Comparison of ENCODE assay signal across 30 cellular contexts in the genomic region with DNA sequence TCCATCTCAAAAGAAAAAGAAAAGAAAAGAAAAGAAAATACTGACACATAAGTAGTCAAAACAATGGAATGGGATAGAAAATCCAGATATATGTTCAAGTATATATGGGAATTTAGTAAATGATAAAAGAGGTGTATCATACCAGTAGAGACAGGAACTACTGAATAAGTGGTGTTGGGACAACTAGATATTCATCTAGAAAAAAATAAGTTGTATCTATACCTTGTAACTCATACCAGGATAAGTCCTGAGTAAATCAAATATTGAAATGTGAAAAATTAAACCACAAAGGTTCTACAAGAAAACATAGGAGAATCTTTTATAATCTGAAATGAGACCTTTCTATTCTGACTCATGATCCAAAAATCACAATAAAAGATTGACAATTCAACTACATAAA.
"Had no signal": no experiment of that assay in that cellular context is flagged by ENCODE, and none has a peak within 500 bp of the region (broad histone marks: within the 10 kb centered on the region; RNA-seq: fewer than 3 reads in every experiment).

No MANE protein-coding gene starts in this region.

- H3K4me1 ChIP-seq: neural progenitor cell, prostate gland, right atrium auricular region, uterus had no signal

- H3K36me3 Mint-ChIP-seq: naive thymus-derived CD4-positive, alpha-beta T cell; neural progenitor cell had no signal

- H3K4me3 Mint-ChIP-seq: endodermal cell; naive thymus-derived CD4-positive, alpha-beta T cell; nephron; neural progenitor cell; stimulated activated naive B cell treated with anti-CD40 and anti-IgM and Interleukin-4, amounts not matched to agents 10 μg/mL and 1 μg/mL and 100 μg/mL, for 72 hours; stimulated activated naive CD8-positive, alpha-beta T cell treated with anti-CD3 and anti-CD28 coated beads, Interleukin-15, Interleukin-2, amounts not matched to agents 100 ng/mL and 50 ng/mL, for 24 hours had no signal

- DNase-seq: effector CD8-positive, alpha-beta T cell; endodermal cell; foreskin fibroblast; glutamatergic neuron; heart right ventricle; hippocampal formation; left cardiac atrium; left lung; mammary epithelial cell; mesendoderm; midbrain; naive thymus-derived CD4-positive, alpha-beta T cell; nucleus accumbens; stimulated activated CD4-positive, alpha-beta T cell treated with anti-CD3 and anti-CD28 coated beads, Interleukin-2, amount 100 ng/mL, for 24 hours; stimulated activated CD4-positive, alpha-beta T cell treated with anti-CD3 and anti-CD28 coated beads, Interleukin-4, amount 100 ng/mL, for 24 hours; stimulated activated naive B cell treated with anti-CD40 and anti-IgM and Interleukin-4, amounts not matched to agents 10 μg/mL and 1 μg/mL and 100 μg/mL, for 72 hours; transverse colon; upper lobe of right lung; uterus had no signal

- H3K9me3 ChIP-seq: gastroesophageal sphincter, heart right ventricle, left lung, prostate gland, right atrium auricular region, suprapubic skin, transverse colon, upper lobe of right lung, uterus had no signal

- H3K36me3 ChIP-seq: gastroesophageal sphincter, heart right ventricle, neural progenitor cell, prostate gland, right atrium auricular region, suprapubic skin, transverse colon, upper lobe of right lung, uterus had no signal

- H3K27me3 Mint-ChIP-seq: stimulated activated naive B cell treated with anti-CD40 and anti-IgM and Interleukin-4, amounts not matched to agents 10 μg/mL and 1 μg/mL and 100 μg/mL, for 72 hours; stimulated activated naive CD8-positive, alpha-beta T cell treated with anti-CD3 and anti-CD28 coated beads, Interleukin-15, Interleukin-2, amounts not matched to agents 100 ng/mL and 50 ng/mL, for 24 hours had no signal

- H3K4me2 ChIP-seq: neural progenitor cell, smooth muscle cell had no signal

- H3K27ac ChIP-seq: epithelial cell of prostate, gastroesophageal sphincter, heart right ventricle, neural progenitor cell, prostate gland, right atrium auricular region, suprapubic skin, transverse colon, upper lobe of right lung, uterus had no signal

- H3K4me1 Mint-ChIP-seq: nephron, neural progenitor cell had no signal

- H3K9me3 Mint-ChIP-seq: nephron; neural progenitor cell; stimulated activated naive B cell treated with anti-CD40 and anti-IgM and Interleukin-4, amounts not matched to agents 10 μg/mL and 1 μg/mL and 100 μg/mL, for 72 hours; stimulated activated naive CD8-positive, alpha-beta T cell treated with anti-CD3 and anti-CD28 coated beads, Interleukin-15, Interleukin-2, amounts not matched to agents 100 ng/mL and 50 ng/mL, for 24 hours had no signal

- H3K4me3 ChIP-seq: gastroesophageal sphincter, heart right ventricle, left lung, neural progenitor cell, prostate gland, right atrium auricular region, smooth muscle cell, suprapubic skin, transverse colon, upper lobe of right lung, uterus had no signal

- ATAC-seq: esophagus mucosa; gastroesophageal sphincter; heart right ventricle; left cardiac atrium; left lung; naive thymus-derived CD4-positive, alpha-beta T cell; sciatic nerve; stimulated activated naive B cell treated with anti-CD40 and anti-IgM and Interleukin-4, amounts not matched to agents 10 μg/mL and 1 μg/mL and 100 μg/mL, for 72 hours; upper lobe of right lung had no signal

- H3K9ac ChIP-seq: neural progenitor cell had no signal

- H2AFZ ChIP-seq: neural progenitor cell had no signal

- H3K27ac Mint-ChIP-seq: endodermal cell; nephron; neural progenitor cell; stimulated activated naive B cell treated with anti-CD40 and anti-IgM and Interleukin-4, amounts not matched to agents 10 μg/mL and 1 μg/mL and 100 μg/mL, for 72 hours; stimulated activated naive CD8-positive, alpha-beta T cell treated with anti-CD3 and anti-CD28 coated beads, Interleukin-15, Interleukin-2, amounts not matched to agents 100 ng/mL and 50 ng/mL, for 24 hours had no signal

- H3K27me3 ChIP-seq: gastroesophageal sphincter, heart right ventricle, left lung, neural progenitor cell, right atrium auricular region, suprapubic skin, transverse colon, upper lobe of right lung, uterus had no signal
